In the genomic region with DNA sequence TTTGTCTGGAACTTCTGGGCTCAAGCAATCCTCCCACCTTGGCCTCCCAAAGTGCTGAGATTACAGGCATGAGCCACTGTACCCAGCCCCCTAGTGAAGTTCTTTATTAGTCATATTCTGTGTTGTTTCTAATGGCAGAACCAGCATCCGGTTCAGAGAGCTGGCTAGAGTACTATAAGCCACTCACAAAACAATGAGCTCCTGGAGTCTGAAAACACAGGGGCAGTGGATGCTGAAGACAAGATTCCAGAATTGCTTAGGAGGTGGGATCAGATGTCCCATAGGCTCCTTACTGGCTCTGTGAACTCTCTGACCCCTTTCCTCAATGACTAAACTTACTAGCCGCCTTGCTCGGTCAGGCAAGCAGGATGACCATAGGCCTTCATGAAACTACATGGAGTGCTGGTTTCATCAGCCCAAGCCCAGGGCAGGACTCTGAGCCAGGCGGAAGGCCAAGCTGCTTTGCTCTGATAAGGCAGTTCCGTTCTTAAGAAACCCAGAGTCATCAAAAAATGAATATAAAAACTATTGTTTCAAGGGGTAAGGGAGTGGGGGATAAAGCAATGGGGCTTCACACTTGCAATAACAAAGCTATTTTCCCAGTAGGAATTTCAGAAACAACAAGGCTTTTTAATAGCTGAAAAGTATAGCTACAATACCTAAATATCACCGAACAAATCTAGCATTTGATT, we compare ENCODE assay signal across 14 cellular contexts. TPM values are rescaled to one million over a fixed set of nuclear protein-coding genes. Genes with fewer than 3 reads are reported as not detected.
DNase-seq lines count a peak whose midpoint lies in the region; ATAC-seq and TF ChIP-seq lines count a peak whose summit lies in the region.
"Had no signal": no experiment of that assay in that cellular context is flagged by ENCODE, and none has a peak within 500 bp of the region (broad histone marks: within the 10 kb centered on the region; RNA-seq: fewer than 3 reads in every experiment).

No MANE protein-coding gene starts in this region.

- in situ Hi-C loops in brain microvascular endothelial cell (cut with HindIII; ENCODE audit: low pct_ligation_motif_present, low sequenced_read_pairs) = no loop called here

- ATAC-seq in left ventricle myocardium superior (peak; percentile 31), GM18519 (IDR thresholded peaks at IDR 0.05; ENCODE audit: low FRiP score, unreplicated experiment) (no peak)
- ATAC-seq: activated CD8-positive, alpha-beta T cell treated with anti-CD3 and anti-CD28 coated beads for 36 hours had no signal

- H3K79me2 ChIP-seq in neural progenitor cell (ENCODE audit: low read depth) = no peaks in the 10 kb centered on the region

- H3K27me3 ChIP-seq in brain microvascular endothelial cell (replicated peaks) = no peaks in the 10 kb centered on the region
- no peaks in the 10 kb centered on the region for H3K27me3 ChIP-seq in neural progenitor cell

- H3K9me3 Mint-ChIP-seq in osteocyte (ENCODE audit: unreplicated experiment) = no peaks in the 10 kb centered on the region
- H3K9me3 Mint-ChIP-seq in neural progenitor cell = no peaks in the 10 kb centered on the region
- H3K9me3 Mint-ChIP-seq: activated CD8-positive, alpha-beta T cell treated with anti-CD3 and anti-CD28 coated beads for 36 hours had no signal

- H3K4me3 Mint-ChIP-seq in osteocyte (ENCODE audit: unreplicated experiment) = no peak overlapping the region
- no peak overlapping the region for H3K4me3 Mint-ChIP-seq in neural progenitor cell
- H3K4me3 Mint-ChIP-seq: activated CD8-positive, alpha-beta T cell treated with anti-CD3 and anti-CD28 coated beads for 36 hours; activated naive CD8-positive, alpha-beta T cell had no signal

- H3K9ac ChIP-seq in neural progenitor cell = no peak overlapping the region

- no peak overlapping the region for H3K4me2 ChIP-seq in neural progenitor cell

- H3K36me3 ChIP-seq in brain microvascular endothelial cell (replicated peaks) (peaks cover 8% of the 10 kb centered on the region), neural progenitor cell (no peaks in the 10 kb centered on the region)

- intact Hi-C loops in left ventricle myocardium superior (cut with micrococcal nuclease) = no loop called here

- no peak overlapping the region for H3K4me3 ChIP-seq in brain microvascular endothelial cell (ENCODE audit: low read depth, low read length)
- H3K4me3 ChIP-seq in neural progenitor cell = no peak overlapping the region

- H3K9me3 ChIP-seq in neural progenitor cell (ENCODE audit: low read depth) = no peaks in the 10 kb centered on the region

- peaks cover 7% of the 10 kb centered on the region for H3K4me1 ChIP-seq in neural progenitor cell

- TF ChIP-seq CTCF in brain microvascular endothelial cell (IDR thresholded peaks at IDR 0.05; ENCODE audit: low read depth, low read length, missing control alignments) (no peak), osteocyte (IDR thresholded peaks at IDR 0.05) (no peak), neural progenitor cell (IDR thresholded peaks at IDR 0.05) (no peak)

- H3F3A ChIP-seq in neural progenitor cell (ENCODE audit: low read depth) = peaks cover 5% of the 10 kb centered on the region

- DNase-seq in CMK (ENCODE audit: low read depth) (peak; percentile 91), brain microvascular endothelial cell (peak; percentile 40), left ventricle myocardium superior (peak; percentile 80), osteocyte (ENCODE audit: extremely low spot score, unreplicated experiment) (no peak), neural progenitor cell (ENCODE audit: low spot score) (no peak), NCI-H2107 (lab: John Stamatoyannopoulos, UW) (no peak), NCI-H187 (lab: John Stamatoyannopoulos, UW) (no peak)
- DNase-seq: activated CD8-positive, alpha-beta T cell treated with anti-CD3 and anti-CD28 coated beads for 36 hours; effector CD8-positive, alpha-beta T cell; NCI-H1694 treated with DMSO at 0.1 percent for 48 hours had no signal

- H3K27ac Mint-ChIP-seq in osteocyte (ENCODE audit: unreplicated experiment) (peak overlapping the region; percentile 31), neural progenitor cell (no peak overlapping the region)
- H3K27ac Mint-ChIP-seq: activated CD8-positive, alpha-beta T cell treated with anti-CD3 and anti-CD28 coated beads for 36 hours; activated naive CD8-positive, alpha-beta T cell had no signal

- no peak overlapping the region for H3K27ac ChIP-seq in brain microvascular endothelial cell
- no peak overlapping the region for H3K27ac ChIP-seq in neural progenitor cell

- peaks cover under 1% of the 10 kb centered on the region for H4K20me1 ChIP-seq in neural progenitor cell (ENCODE audit: low read depth)

- H3K27me3 Mint-ChIP-seq in osteocyte (ENCODE audit: unreplicated experiment) (no peaks in the 10 kb centered on the region), neural progenitor cell (ENCODE audit: insufficient read depth, low read depth) (peaks cover 6% of the 10 kb centered on the region)
- H3K27me3 Mint-ChIP-seq: activated CD8-positive, alpha-beta T cell treated with anti-CD3 and anti-CD28 coated beads for 36 hours; activated naive CD8-positive, alpha-beta T cell had no signal

- no peak overlapping the region for H2AFZ ChIP-seq in neural progenitor cell (replicated peaks)

- peaks cover 34% of the 10 kb centered on the region for H3K36me3 Mint-ChIP-seq in osteocyte (ENCODE audit: unreplicated experiment)
- peaks cover 14% of the 10 kb centered on the region for H3K36me3 Mint-ChIP-seq in neural progenitor cell

- H3K4me1 Mint-ChIP-seq in osteocyte (ENCODE audit: unreplicated experiment) (peaks cover 20% of the 10 kb centered on the region), neural progenitor cell (peaks cover 13% of the 10 kb centered on the region)

RNA-seq across cellular contexts. Expression of a gene that starts 8.1 kb away (rescaled TPM):
- total RNA-seq in left ventricle myocardium superior (37.9 TPM), osteocyte (30.5 and 33.2 TPM in 2 replicates), neural progenitor cell (ENCODE audit: low replicate concordance) (7.0 and 14.3 TPM in 2 replicates)

RNA-seq across cellular contexts. Expression of a gene that starts 8.3 kb away (rescaled TPM):
- total RNA-seq in left ventricle myocardium superior = 15.4 TPM
- 27.8 and 30.4 TPM in 2 replicates for total RNA-seq in osteocyte
- 10.3 and 15.6 TPM in 2 replicates for total RNA-seq in neural progenitor cell (ENCODE audit: low replicate concordance)

RNA-seq across cellular contexts. Expression of a gene that starts 35.7 kb away (rescaled TPM):
- 2.1 TPM for total RNA-seq in left ventricle myocardium superior
- total RNA-seq in osteocyte = not detected in 2 replicates
- total RNA-seq in neural progenitor cell (ENCODE audit: low replicate concordance) = 0.22 TPM in 1 of 2 replicates, not detected in the other
- total RNA-seq: activated CD8-positive, alpha-beta T cell treated with anti-CD3 and anti-CD28 coated beads for 36 hours; temporal lobe had no signal

RNA-seq across cellular contexts. Expression of a gene that starts 49.9 kb away (rescaled TPM):
- total RNA-seq in left ventricle myocardium superior = 5.5 TPM
- total RNA-seq in osteocyte = not detected in 2 replicates
- not detected in 2 replicates for total RNA-seq in neural progenitor cell (ENCODE audit: low replicate concordance)
- total RNA-seq: activated CD8-positive, alpha-beta T cell treated with anti-CD3 and anti-CD28 coated beads for 36 hours; H1 had no signal

Comparison
In these comparisons a context has a peak if more than half of its experiments do, and no peak if none do; other contexts are left out.
1. DNase-seq: peak in CMK (single experiment), brain microvascular endothelial cell (single experiment) and left ventricle myocardium superior (single experiment); none in osteocyte (single experiment), neural progenitor cell (single experiment), NCI-H2107 (single experiment) and NCI-H187 (0 of 2).